25 cellular contexts compared by ENCODE assay signal in the genomic region with DNA sequence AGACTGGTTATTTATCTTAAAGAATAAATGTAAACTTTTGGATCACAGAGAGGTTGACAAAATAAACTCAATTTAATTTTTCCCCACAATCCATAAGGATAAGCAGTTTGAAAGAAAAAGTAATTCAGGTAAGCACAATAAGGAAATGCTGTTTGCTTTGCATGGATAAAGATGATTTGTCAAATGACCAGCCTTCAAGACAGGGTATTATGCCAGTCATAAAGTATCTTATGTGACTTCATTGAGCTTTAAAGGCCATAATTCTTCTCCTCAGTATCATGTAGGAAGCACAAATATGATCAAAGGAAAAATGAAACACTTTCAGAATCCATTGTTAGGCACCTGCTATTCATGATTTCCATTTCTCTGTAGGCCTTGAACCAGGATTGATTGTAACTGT.
"Had no signal": no experiment of that assay in that cellular context is flagged by ENCODE, and none has a peak within 500 bp of the region (broad histone marks: within the 10 kb centered on the region; RNA-seq: fewer than 3 reads in every experiment).

No MANE protein-coding gene starts in this region.

- H3K27ac Mint-ChIP-seq: dendritic cell treated with granulocyte-macrophage colony-stimulating factor and Interleukin-4, amounts not matched to agents 40 ng/mL and 50 ng/mL, for 4 days; effector memory CD8-positive, alpha-beta T cell; endodermal cell had no signal

- H3K27ac ChIP-seq: colonic mucosa, coronary artery, dorsolateral prefrontal cortex, epithelial cell of prostate, esophagus muscularis mucosa, esophagus squamous epithelium, foreskin keratinocyte, gastrocnemius medialis, gastroesophageal sphincter, heart left ventricle, heart right ventricle had no signal

- H3K9me3 Mint-ChIP-seq: dendritic cell treated with granulocyte-macrophage colony-stimulating factor and Interleukin-4, amounts not matched to agents 40 ng/mL and 50 ng/mL, for 4 days; effector memory CD8-positive, alpha-beta T cell; endodermal cell had no signal

- H3K4me1 ChIP-seq: colonic mucosa, esophagus muscularis mucosa, esophagus squamous epithelium, foreskin keratinocyte, gastroesophageal sphincter had no signal

- H3K27me3 Mint-ChIP-seq: dendritic cell treated with granulocyte-macrophage colony-stimulating factor and Interleukin-4, amounts not matched to agents 40 ng/mL and 50 ng/mL, for 4 days had no signal

- H3K36me3 ChIP-seq: colonic mucosa, esophagus muscularis mucosa, esophagus squamous epithelium, gastrocnemius medialis, gastroesophageal sphincter, heart left ventricle, heart right ventricle had no signal

- H3K9me3 ChIP-seq: colonic mucosa, esophagus muscularis mucosa, esophagus squamous epithelium, gastrocnemius medialis, gastroesophageal sphincter, heart left ventricle had no signal

- ATAC-seq: effector memory CD8-positive, alpha-beta T cell; esophagus mucosa; foreskin keratinocyte; gastrocnemius medialis; gastroesophageal sphincter; heart left ventricle; heart right ventricle had no signal

- H3K4me3 Mint-ChIP-seq: dendritic cell treated with granulocyte-macrophage colony-stimulating factor and Interleukin-4, amounts not matched to agents 40 ng/mL and 50 ng/mL, for 4 days; effector memory CD8-positive, alpha-beta T cell; endodermal cell had no signal

- DNase-seq: colonic mucosa; cortex of kidney; dermis blood vessel endothelial cell; dorsolateral prefrontal cortex; effector CD4-positive, alpha-beta T cell; effector CD8-positive, alpha-beta T cell; effector memory CD4-positive, alpha-beta T cell; effector memory CD8-positive, alpha-beta T cell; endodermal cell; erythroblast; esophagus squamous epithelium; foreskin fibroblast; foreskin keratinocyte; foreskin melanocyte; gastrocnemius medialis; glutamatergic neuron; head of caudate nucleus; heart left ventricle; heart right ventricle had no signal

- H3K4me3 ChIP-seq: colonic mucosa, coronary artery, dorsolateral prefrontal cortex, esophagus muscularis mucosa, esophagus squamous epithelium, gastrocnemius medialis, gastroesophageal sphincter, heart left ventricle, heart right ventricle had no signal
